Comparison of ENCODE assay signal across 8 cellular contexts in genomic region chr11:9664276-9665171, GRCh38. TPM values are rescaled to one million over a fixed set of nuclear protein-coding genes. Genes with fewer than 3 reads are reported as not detected.
A peak's percentile ranks its signal among the peaks of the same experiment; 100 is the strongest.
DNase-seq lines count a peak whose midpoint lies in the region; TF ChIP-seq lines count a peak whose summit lies in the region.

No MANE protein-coding gene starts in this region.

- in situ Hi-C loops in GM23248 (cut with MboI): no loop called here

- H2AFZ ChIP-seq in GM23248: peak overlapping the region; percentile 90

- peak; percentile 65 for DNase-seq in NCI-H82 (lab: John Stamatoyannopoulos, UW)
- DNase-seq in NCI-H82 treated with DMSO at 0.1 percent for 48 hours (lab: John Stamatoyannopoulos, UW; ENCODE audit: unreplicated experiment): no peak
- DNase-seq in GM23248: peak; percentile 78
- DNase-seq in activated CD4-positive, alpha-beta T cell treated with anti-CD3 and anti-CD28 coated beads, Interleukin-2, amount 50 U/mL, for 48 hours: peak; percentile 24 to 37
- no peak for DNase-seq in epithelial cell of proximal tubule (ENCODE audit: low read depth)

- H3K9ac ChIP-seq in GM23248: peak overlapping the region; percentile 88

- H3K9me2 ChIP-seq in GM23248 (ENCODE audit: insufficient read depth): no peaks in the 10 kb centered on the region

- H3K4me3 Mint-ChIP-seq in IgD-negative memory B cell: peak overlapping the region; percentile 89 to 98 (median 94)

- H3K9me3 ChIP-seq in GM23248 (ENCODE audit: low read depth) (no peaks in the 10 kb centered on the region), muscle layer of duodenum (ENCODE audit: control insufficient read depth in 1 of 2, low read length in 2 of 2) (peaks cover 0 to 3% of the 10 kb centered on the region in 2 donors)

- H3K27me3 ChIP-seq in GM23248 (replicated peaks; ENCODE audit: insufficient read depth) (no peaks in the 10 kb centered on the region), muscle layer of duodenum (ENCODE audit: low read depth, low read length) (no peaks in the 10 kb centered on the region)

- peaks cover 68% of the 10 kb centered on the region for H3K79me2 ChIP-seq in GM23248 (ENCODE audit: insufficient read depth)

- H4K20me1 ChIP-seq in GM23248 (ENCODE audit: insufficient read depth): no peaks in the 10 kb centered on the region

- H3K27ac ChIP-seq in GM23248 (peak overlapping the region; percentile 84), muscle layer of duodenum (ENCODE audit: low read length) (peak overlapping the region; percentile 80), urinary bladder (ENCODE audit: low read depth) (peak overlapping the region; percentile 80)

- peak overlapping the region; percentile 76 for H3K4me2 ChIP-seq in GM23248 (ENCODE audit: unreplicated experiment)

- H3K4me1 Mint-ChIP-seq in IgD-negative memory B cell: peaks cover 36 to 57% (median 46%) of the 10 kb centered on the region in 3 donors

- H3K36me3 Mint-ChIP-seq in IgD-negative memory B cell: peaks cover 6% of the 10 kb centered on the region

- H3K27me3 Mint-ChIP-seq in IgD-negative memory B cell: no peaks in the 10 kb centered on the region

- H3K4me3 ChIP-seq in GM23248 (peak overlapping the region; percentile 84), epithelial cell of proximal tubule (ENCODE audit: low read depth, low read length) (peak overlapping the region; percentile 88), muscle layer of duodenum (ENCODE audit: low read depth in 1 of 2, low read length in 2 of 2) (peak overlapping the region; percentile 87 to 90), urinary bladder (ENCODE audit: low read depth, low read length) (peak overlapping the region; percentile 87)

- no peak for TF ChIP-seq CTCF in epithelial cell of proximal tubule (conservative IDR thresholded peaks at IDR 0.05; ENCODE audit: low read depth, low read length)

- peak overlapping the region; percentile 93 to 99 (median 98) for H3K27ac Mint-ChIP-seq in IgD-negative memory B cell

- peaks cover 10% of the 10 kb centered on the region; the same call in 1 of the 2 replicates for H3F3A ChIP-seq in GM23248 (ENCODE audit: insufficient read depth)

- H3K9me3 Mint-ChIP-seq in IgD-negative memory B cell: peaks cover 0 to 2% (median 0%) of the 10 kb centered on the region in 3 donors

- 1% methylated on average over 40 to 42 of the region's 43 CpGs for WGBS in GM23248 (ENCODE audit: low coverage in 1 of 2, low lambda C conversion rate in 2 of 2, missing lambda C conversion rate in 2 of 2), 2 experiments
- WGBS in urinary bladder: 2% methylated on average over 43 of the region's 43 CpGs

- H3K4me1 ChIP-seq in GM23248 (ENCODE audit: insufficient read depth) (peaks cover 8% of the 10 kb centered on the region), muscle layer of duodenum (ENCODE audit: control insufficient read depth in 1 of 2, insufficient read depth in 2 of 2, low read length in 2 of 2) (no peaks in the 10 kb centered on the region), urinary bladder (ENCODE audit: insufficient read depth) (no peaks in the 10 kb centered on the region)

- H3K36me3 ChIP-seq in GM23248 (ENCODE audit: low read depth): 0 out of 2 replicates have a peak, but pooled peaks cover 3% of the 10 kb centered on the region
- peaks cover 0 to 7% of the 10 kb centered on the region in 2 donors for H3K36me3 ChIP-seq in muscle layer of duodenum (ENCODE audit: control insufficient read depth in 1 of 2, insufficient read depth in 2 of 2, low read length in 2 of 2)
- H3K36me3 ChIP-seq in urinary bladder (ENCODE audit: insufficient read depth): no peaks in the 10 kb centered on the region

RNA-seq across cellular contexts. Expression of gene SWAP70, which starts 0.6 kb away (rescaled TPM):
- total RNA-seq in GM23248 (2014; rRNA removed; shearing (Covaris generic)): 41.6 and 46.4 TPM in 2 replicates
- polyA plus RNA-seq in GM23248 (2016; fragmentation: Nextera tagmentation; extraction: Ambion mirVana) (70.8 and 73.3 TPM in 2 replicates), IgD-negative memory B cell (298 TPM), urinary bladder (21.3 TPM)
- total RNA-seq in epithelial cell of proximal tubule (15.2 and 15.5 TPM in 2 replicates), urinary bladder (35.3 TPM)

Comparison
In these comparisons a context has a peak if more than half of its experiments do, and no peak if none do; other contexts are left out.
1. DNase-seq: peak in NCI-H82 (single experiment), GM23248 (single experiment) and activated CD4-positive, alpha-beta T cell treated with anti-CD3 and anti-CD28 coated beads, Interleukin-2, amount 50 U/mL, for 48 hours (2 of 2); none in NCI-H82 treated with DMSO at 0.1 percent for 48 hours (single experiment) and epithelial cell of proximal tubule (single experiment).
2. Peak in every context shown above with its lines, with median percentiles within 50 percentile points of each other: H3K27ac ChIP-seq and H3K4me3 ChIP-seq.